In genomic region chr2:63056309-63057065, GRCh38 we compare ENCODE assay signal across 9 cellular contexts. TPM values are rescaled to one million over a fixed set of nuclear protein-coding genes. Genes with fewer than 3 reads are reported as not detected.
A peak's percentile ranks its signal among the peaks of the same experiment; 100 is the strongest.
DNase-seq lines count a peak whose midpoint lies in the region; ATAC-seq and TF ChIP-seq lines count a peak whose summit lies in the region.
"Had no signal": no experiment of that assay in that cellular context is flagged by ENCODE, and none has a peak within 500 bp of the region (broad histone marks: within the 10 kb centered on the region; RNA-seq: fewer than 3 reads in every experiment).

No MANE protein-coding gene starts in this region.

- peaks cover 90% of the 10 kb centered on the region for H3K27me3 Mint-ChIP-seq in central memory CD8-positive, alpha-beta T cell
- H3K27me3 Mint-ChIP-seq in nephron (ENCODE audit: low read depth): peaks cover 99% of the 10 kb centered on the region

- peaks cover 97 to 100% (median 100%) of the 10 kb centered on the region in 3 donors for H3K27me3 ChIP-seq in gastrocnemius medialis

- H3K4me3 ChIP-seq in gastrocnemius medialis: peak overlapping the region in 2 of 4 donors; percentile 22 to 34
- H3K4me3 ChIP-seq: SK-N-MC had no signal

- in situ Hi-C loops in gastrocnemius medialis (cut with MboI; ENCODE audit: low sequenced_read_pairs in 4 of 4): no loop called here

- H3K27ac ChIP-seq in gastrocnemius medialis: no peak overlapping the region
- H3K27ac ChIP-seq: SK-N-MC had no signal

- H3K36me3 ChIP-seq in gastrocnemius medialis: no peaks in the 10 kb centered on the region

- DNase-seq in GM10266 (ENCODE audit: extremely low spot score): peak; percentile 72
- no peak for DNase-seq in central memory CD8-positive, alpha-beta T cell (ENCODE audit: low spot score in 2 of 2)
- no peak for DNase-seq in LoVo (ENCODE audit: low spot score)
- DNase-seq in gastrocnemius medialis: no peak
- no peak for DNase-seq in NCI-H446 treated with DMSO at 0.1 percent for 48 hours (lab: John Stamatoyannopoulos, UW)
- no peak for DNase-seq in T1000 (lab: John Stamatoyannopoulos, UW)

- intact Hi-C loops in gastrocnemius medialis (cut with DNase I; ENCODE audit: low total_unique reads): no loop called here

- H3K4me3 Mint-ChIP-seq in central memory CD8-positive, alpha-beta T cell: peak overlapping the region; percentile 22
- H3K4me3 Mint-ChIP-seq in nephron: peak overlapping the region; percentile 46 to 51 (median 50)

- TF ChIP-seq CTCF in GM10266 (IDR thresholded peaks at IDR 0.05; ENCODE audit: control insufficient read depth, insufficient read depth, low read depth, missing control alignments): no peak
- no peak for TF ChIP-seq CTCF in nephron (IDR thresholded peaks at IDR 0.05; ENCODE audit: unreplicated experiment in 3 of 3)
- no peak for TF ChIP-seq CTCF in gastrocnemius medialis (IDR thresholded peaks at IDR 0.05 in 4 of 5, conservative IDR thresholded peaks at IDR 0.05 in 1 of 5)

- peaks cover 4% of the 10 kb centered on the region for H3K36me3 Mint-ChIP-seq in central memory CD8-positive, alpha-beta T cell (ENCODE audit: insufficient read depth)
- H3K36me3 Mint-ChIP-seq in nephron (ENCODE audit: low read depth): no peaks in the 10 kb centered on the region

- H3K4me1 Mint-ChIP-seq in central memory CD8-positive, alpha-beta T cell: peaks cover 44% of the 10 kb centered on the region
- H3K4me1 Mint-ChIP-seq in nephron: peaks cover 55% of the 10 kb centered on the region

- TF ChIP-seq POLR2A in gastrocnemius medialis (IDR thresholded peaks at IDR 0.05): no peak

- ATAC-seq in HG03442 (IDR thresholded peaks at IDR 0.05; ENCODE audit: unreplicated experiment) (peak; percentile 36), gastrocnemius medialis (no peak)
- ATAC-seq in central memory CD8-positive, alpha-beta T cell (replicated peaks; ENCODE audit: extremely low read depth, poor library complexity, severe bottlenecking): no peak

- H3K4me1 ChIP-seq in gastrocnemius medialis: peaks cover 26 to 45% of the 10 kb centered on the region in 2 donors

- H3K9me3 Mint-ChIP-seq in central memory CD8-positive, alpha-beta T cell: no peaks in the 10 kb centered on the region
- peaks cover 4% of the 10 kb centered on the region for H3K9me3 Mint-ChIP-seq in nephron

- no peaks in the 10 kb centered on the region for H3K9me3 ChIP-seq in gastrocnemius medialis

- no peak overlapping the region for H3K27ac Mint-ChIP-seq in central memory CD8-positive, alpha-beta T cell (ENCODE audit: low read depth)
- H3K27ac Mint-ChIP-seq in nephron: no peak overlapping the region

RNA-seq across cellular contexts. Expression of gene OTX1, which starts 5.9 kb away (rescaled TPM):
- not detected for total RNA-seq in gastrocnemius medialis
